33 cellular contexts compared by ENCODE assay signal in genomic region chr14:34231626-34232025, GRCh38.
DNase-seq lines count a peak whose midpoint lies in the region; ATAC-seq, FAIRE-seq and TF ChIP-seq lines count a peak whose summit lies in the region.
"Had no signal": no experiment of that assay in that cellular context is flagged by ENCODE, and none has a peak within 500 bp of the region (broad histone marks: within the 10 kb centered on the region; RNA-seq: fewer than 3 reads in every experiment).

No MANE protein-coding gene starts in this region.

- H2BK120ac ChIP-seq in IMR-90 (ENCODE audit: low read depth, low read length) (no peak overlapping the region), H1 (replicated peaks; ENCODE audit: low read depth, low read length) (no peak overlapping the region)

- no peak for TF ChIP-seq EP300 in H1 (IDR thresholded peaks at IDR 0.05; ENCODE audit: borderline replicate concordance in 1 of 2, low read depth in 2 of 2, low read length in 2 of 2)

- H3K56ac ChIP-seq in IMR-90 (ENCODE audit: extremely low read depth, insufficient read depth, low read length) (no peak overlapping the region), H1 (replicated peaks; ENCODE audit: insufficient read length, low read depth, low read length) (no peak overlapping the region)

- H4K5ac ChIP-seq in IMR-90 (ENCODE audit: low read depth, low read length): no peak overlapping the region
- H4K5ac ChIP-seq in H1 (ENCODE audit: insufficient read length, low read depth, low read length): no peak overlapping the region

- CTCF ChIA-PET in IMR-90 (lab: Yijun Ruan, JAX): no interaction called here
- CTCF ChIA-PET in H1 (lab: Charles Lee; ENCODE audit: partially characterized antibody): no interaction called here

- TF ChIP-seq CTCF in IMR-90 (conservative IDR thresholded peaks at IDR 0.05; ENCODE audit: low read depth, low read length) (no peak), H1 (IDR thresholded peaks at IDR 0.05; ENCODE audit: control extremely low read depth in 1 of 3, insufficient read depth in 1 of 3, low read depth in 1 of 3, low read length in 3 of 3) (no peak), psoas muscle (IDR thresholded peaks at IDR 0.05) (no peak), ascending aorta (IDR thresholded peaks at IDR 0.05) (no peak)

- dilution Hi-C loops in IMR-90 (cut with HindIII; ENCODE audit: low sequenced_read_pairs, unreplicated experiment): no loop called here

- H3K4me3 ChIP-seq in IMR-90 (ENCODE audit: insufficient read depth, low read depth, low read length) (no peak overlapping the region), H1 (ENCODE audit: extremely low read depth in 1 of 4, insufficient read depth in 2 of 4, low read depth in 3 of 4, low read length in 4 of 4) (no peak overlapping the region), psoas muscle (no peak overlapping the region), ascending aorta (no peak overlapping the region)
- H3K4me3 ChIP-seq: heart left ventricle, lower lobe of right lung, suprapubic skin had no signal

- ATAC-seq in IMR-90 (ENCODE audit: low read depth): no peak
- ATAC-seq in psoas muscle: no peak
- ATAC-seq in HG03045 (IDR thresholded peaks at IDR 0.05; ENCODE audit: unreplicated experiment): no peak
- ATAC-seq: CD8-positive, alpha-beta T cell; esophagus mucosa; lower lobe of right lung; stimulated activated naive B cell treated with anti-CD40 and anti-IgM and Interleukin-4, amounts not matched to agents 10 μg/mL and 1 μg/mL and 100 μg/mL, for 72 hours had no signal

- no peaks in the 10 kb centered on the region for H3K9me1 ChIP-seq in IMR-90 (ENCODE audit: insufficient read depth, low read length)

- DNase-seq in A172 (ENCODE audit: low spot score) (peak; percentile 10), IMR-90 (no peak), H1 (ENCODE audit: low read depth in 1 of 2, low spot score in 2 of 2) (no peak), psoas muscle (peak in 1 of 2 donors; percentile 16), globus pallidus (ENCODE audit: low spot score) (no peak), ascending aorta (ENCODE audit: low spot score in 2 of 2) (no peak)
- DNase-seq: ACHN; activated CD4-positive, alpha-beta T cell treated with anti-CD3 and anti-CD28 coated beads, Interleukin-2, amount 50 U/mL, for 1 hour; activated CD4-positive, CD25-positive, alpha-beta regulatory T cell; activated effector memory CD4-positive, alpha-beta T cell treated with anti-CD3 and anti-CD28 coated beads, Interleukin-2, amount 50 U/mL, for 16 hours; activated naive CD8-positive, alpha-beta T cell treated with anti-CD3 and anti-CD28 coated beads for 36 hours; activated T-cell treated with anti-CD3 and anti-CD28 coated beads, Interleukin-2, amount 50 U/mL, for 24 hours; anterior cingulate cortex; BE2C; CD8-positive, alpha-beta T cell; DMS 273 treated with DMSO at 0.1 percent for 48 hours; foreskin fibroblast; HCEC 1CT; kidney; lower lobe of right lung; NCI-H1092; NCI-H1694; NCI-H2171; NCI-H510A; nephron progenitor cell; SK-N-SH; small intestine; stimulated activated naive B cell treated with anti-CD40 and anti-IgM and Interleukin-4, amounts not matched to agents 10 μg/mL and 1 μg/mL and 100 μg/mL, for 72 hours had no signal

- H2BK15ac ChIP-seq in IMR-90 (ENCODE audit: low read depth, low read length) (no peak overlapping the region), H1 (ENCODE audit: low read length) (no peak overlapping the region)

- FAIRE-seq in H1 (lab: Jason Lieb, UNC): no peak
- FAIRE-seq: GM12892, kidney, small intestine had no signal

- H3K14ac ChIP-seq in IMR-90 (replicated peaks; ENCODE audit: low read depth, low read length) (no peak overlapping the region), H1 (ENCODE audit: insufficient read length) (no peak overlapping the region)

- no peak overlapping the region for H2AK9ac ChIP-seq in IMR-90 (replicated peaks; ENCODE audit: low read depth, low read length, poor library complexity)

- H4K20me1 ChIP-seq in IMR-90 (ENCODE audit: insufficient read depth, low read length) (no peaks in the 10 kb centered on the region), H1 (replicated peaks in 1 of 2; ENCODE audit: control insufficient read depth in 1 of 2, insufficient read depth in 2 of 2, low read length in 2 of 2) (no peaks in the 10 kb centered on the region)

- TF ChIP-seq RAD21 in IMR-90 (IDR thresholded peaks at IDR 0.05; ENCODE audit: low read length) (no peak), H1 (IDR thresholded peaks at IDR 0.05 in 1 of 2, conservative IDR thresholded peaks at IDR 0.05 in 1 of 2; ENCODE audit: low read depth in 2 of 2, low read length in 2 of 2) (no peak)

- H4K91ac ChIP-seq in IMR-90 (ENCODE audit: insufficient read depth, low read depth, low read length) (no peak overlapping the region), H1 (replicated peaks; ENCODE audit: insufficient read length, low read length) (no peak overlapping the region)

- no peak overlapping the region for H3K4ac ChIP-seq in IMR-90 (ENCODE audit: low read depth, low read length)
- no peak overlapping the region for H3K4ac ChIP-seq in H1 (replicated peaks; ENCODE audit: insufficient read length, low read depth, low read length)

- H4K8ac ChIP-seq in IMR-90 (ENCODE audit: low read depth in 2 of 2, low read length in 2 of 2) (no peak overlapping the region), H1 (ENCODE audit: extremely low read depth, insufficient read depth, low read length) (no peak overlapping the region)

- H3K4me2 ChIP-seq in IMR-90 (ENCODE audit: low read depth, low read length) (no peak overlapping the region), H1 (ENCODE audit: insufficient read depth in 1 of 2, low read depth in 2 of 2, low read length in 2 of 2) (no peak overlapping the region)
- H3K4me2 ChIP-seq: SK-N-SH had no signal

- POLR2A ChIA-PET in IMR-90 (lab: Charles Lee; ENCODE audit: unreplicated experiment): no interaction called here
- POLR2A ChIA-PET in H1 (lab: Charles Lee; ENCODE audit: partially characterized antibody): no interaction called here

- 20% methylated on average over 1 of the region's 5 CpGs; no CpG with 5 or more reads in 1 of the 2 experiments for WGBS in IMR-90 (ENCODE audit: extremely low coverage in 2 of 2, insufficient read length in 1 of 2), 2 experiments
- 87% methylated on average over 5 of the region's 5 CpGs; no CpG with 5 or more reads in 1 of the 2 experiments for WGBS in H1 (ENCODE audit: extremely low coverage in 1 of 2, insufficient coverage in 1 of 2, insufficient read length in 1 of 2, insufficient replicate concordance in 2 of 2, low coverage in 1 of 2, low lambda C conversion rate in 2 of 2, missing lambda C conversion rate in 1 of 2), 2 experiments
- WGBS in psoas muscle, 3 donors: 31 to 43% (median 36%) methylated on average over 5 of the region's 5 CpGs

- no TSS peak for BruUV-seq in IMR-90 (replicated peaks; lab: Mats Ljungman, UMichigan)

- H3K27me3 ChIP-seq in IMR-90 (ENCODE audit: control insufficient read depth, insufficient read depth, low read length) (peaks cover 3% of the 10 kb centered on the region; the same call in 1 of the 2 replicates), H1 (replicated peaks in 1 of 4; ENCODE audit: control insufficient read depth in 3 of 4, extremely low read depth in 1 of 4, insufficient read depth in 3 of 4, low read length in 3 of 4) (no peaks in the 10 kb centered on the region), psoas muscle (ENCODE audit: insufficient read depth in 3 of 3, low read length in 2 of 3) (no peaks in the 10 kb centered on the region), ascending aorta (no peaks in the 10 kb centered on the region)
- H3K27me3 ChIP-seq: BE2C, heart left ventricle, suprapubic skin had no signal

- H2BK12ac ChIP-seq in H1 (ENCODE audit: low read depth, low read length): no peak overlapping the region

- H3K27ac ChIP-seq in IMR-90 (ENCODE audit: insufficient read depth, low read length): no peak overlapping the region
- H3K27ac ChIP-seq in H1 (ENCODE audit: low read depth, low read length): no peak overlapping the region
- H3K27ac ChIP-seq in psoas muscle: peak overlapping the region; percentile 12
- no peak overlapping the region for H3K27ac ChIP-seq in ascending aorta
- H3K27ac ChIP-seq: lower lobe of right lung, suprapubic skin had no signal

- TF ChIP-seq POLR2A in IMR-90 (IDR thresholded peaks at IDR 0.05; ENCODE audit: low read depth, low read length): no peak
- no peak for TF ChIP-seq POLR2A in H1 (IDR thresholded peaks at IDR 0.05; ENCODE audit: control extremely low read depth in 1 of 2, low read depth in 2 of 2, low read length in 2 of 2)

- H2AFZ ChIP-seq in IMR-90 (replicated peaks; ENCODE audit: low read length, poor library complexity): peak overlapping the region; percentile 23
- peak overlapping the region; percentile 60; the same call in 1 of the 2 replicates for H2AFZ ChIP-seq in H1 (ENCODE audit: low read length)

- H3K9me3 ChIP-seq in IMR-90 (ENCODE audit: control insufficient read depth, insufficient read depth, low read length): peaks cover 2% of the 10 kb centered on the region; the same call in 1 of the 2 replicates
- H3K9me3 ChIP-seq in H1 (ENCODE audit: insufficient read depth in 2 of 2, low read depth in 1 of 2, low read length in 1 of 2): no peaks in the 10 kb centered on the region
- H3K9me3 ChIP-seq in psoas muscle: no peaks in the 10 kb centered on the region
- no peaks in the 10 kb centered on the region for H3K9me3 ChIP-seq in ascending aorta
- H3K9me3 ChIP-seq: BE2C, heart left ventricle, lower lobe of right lung, SK-N-SH, suprapubic skin had no signal

- H2BK20ac ChIP-seq in IMR-90 (ENCODE audit: low read depth, low read length): no peak overlapping the region
- no peak overlapping the region for H2BK20ac ChIP-seq in H1 (ENCODE audit: low read length)

- H3K9ac ChIP-seq in IMR-90 (ENCODE audit: low read depth, low read length) (no peak overlapping the region), H1 (replicated peaks in 1 of 4; ENCODE audit: extremely low read depth in 1 of 4, low read depth in 3 of 4, low read length in 3 of 4) (no peak overlapping the region)
- H3K9ac ChIP-seq: SK-N-SH had no signal

- H3K79me1 ChIP-seq in IMR-90 (ENCODE audit: low read depth in 1 of 2, low read length in 2 of 2) (no peaks in the 10 kb centered on the region), H1 (ENCODE audit: low read depth, low read length) (no peaks in the 10 kb centered on the region)

- H2AK5ac ChIP-seq in IMR-90 (ENCODE audit: low read depth, low read length): no peak overlapping the region
- H2AK5ac ChIP-seq in H1 (ENCODE audit: low read depth, low read length): no peak overlapping the region

- intact Hi-C loops in IMR-90 (cut with micrococcal nuclease) (no loop called here), psoas muscle (cut with DNase I) (no loop called here), ascending aorta (cut with DNase I) (no loop called here)

- H2BK5ac ChIP-seq in IMR-90 (ENCODE audit: low read depth, low read length, poor library complexity, severe bottlenecking) (no peak overlapping the region), H1 (ENCODE audit: low read depth, low read length) (no peak overlapping the region)

- in situ Hi-C loops in IMR-90 (cut with MboI; ENCODE audit: low sequenced_read_pairs): no loop called here

- no peak overlapping the region for H3K23ac ChIP-seq in IMR-90 (ENCODE audit: low read depth, low read length)
- H3K23ac ChIP-seq in H1 (ENCODE audit: insufficient read length): no peak overlapping the region

- no peaks in the 10 kb centered on the region for H3K23me2 ChIP-seq in H1 (ENCODE audit: low read depth, low read length)

- H3K79me2 ChIP-seq in H1 (ENCODE audit: control insufficient read depth in 1 of 2, insufficient read depth in 2 of 2, low read length in 2 of 2): no peaks in the 10 kb centered on the region

- no peak overlapping the region for H3K18ac ChIP-seq in IMR-90 (ENCODE audit: low read depth, low read length)
- no peak overlapping the region for H3K18ac ChIP-seq in H1 (ENCODE audit: extremely low read depth, low read length)

- H3K36me3 ChIP-seq in IMR-90 (ENCODE audit: control insufficient read depth, insufficient read depth, low read length): no peaks in the 10 kb centered on the region
- H3K36me3 ChIP-seq in H1 (ENCODE audit: control insufficient read depth in 2 of 4, insufficient read depth in 4 of 4, low read length in 3 of 4): no peaks in the 10 kb centered on the region
- no peaks in the 10 kb centered on the region for H3K36me3 ChIP-seq in psoas muscle (ENCODE audit: insufficient read depth in 1 of 2, low read depth in 1 of 2)
- H3K36me3 ChIP-seq in ascending aorta: no peaks in the 10 kb centered on the region
- H3K36me3 ChIP-seq: BE2C, heart left ventricle, lower lobe of right lung, suprapubic skin had no signal

- H3K4me1 ChIP-seq in IMR-90 (ENCODE audit: control insufficient read depth, insufficient read depth, low read length) (peaks cover 2% of the 10 kb centered on the region; the same call in 1 of the 2 replicates), H1 (replicated peaks in 1 of 4; ENCODE audit: control insufficient read depth in 3 of 4, insufficient read depth in 4 of 4, low read length in 3 of 4) (peaks cover 0 to 3% (median 0%) of the 10 kb centered on the region in 4 experiments; a peak in 1 of 7 replicates), psoas muscle (peaks cover 41% of the 10 kb centered on the region), ascending aorta (no peaks in the 10 kb centered on the region)
- H3K4me1 ChIP-seq: BE2C had no signal
